In the genomic region with DNA sequence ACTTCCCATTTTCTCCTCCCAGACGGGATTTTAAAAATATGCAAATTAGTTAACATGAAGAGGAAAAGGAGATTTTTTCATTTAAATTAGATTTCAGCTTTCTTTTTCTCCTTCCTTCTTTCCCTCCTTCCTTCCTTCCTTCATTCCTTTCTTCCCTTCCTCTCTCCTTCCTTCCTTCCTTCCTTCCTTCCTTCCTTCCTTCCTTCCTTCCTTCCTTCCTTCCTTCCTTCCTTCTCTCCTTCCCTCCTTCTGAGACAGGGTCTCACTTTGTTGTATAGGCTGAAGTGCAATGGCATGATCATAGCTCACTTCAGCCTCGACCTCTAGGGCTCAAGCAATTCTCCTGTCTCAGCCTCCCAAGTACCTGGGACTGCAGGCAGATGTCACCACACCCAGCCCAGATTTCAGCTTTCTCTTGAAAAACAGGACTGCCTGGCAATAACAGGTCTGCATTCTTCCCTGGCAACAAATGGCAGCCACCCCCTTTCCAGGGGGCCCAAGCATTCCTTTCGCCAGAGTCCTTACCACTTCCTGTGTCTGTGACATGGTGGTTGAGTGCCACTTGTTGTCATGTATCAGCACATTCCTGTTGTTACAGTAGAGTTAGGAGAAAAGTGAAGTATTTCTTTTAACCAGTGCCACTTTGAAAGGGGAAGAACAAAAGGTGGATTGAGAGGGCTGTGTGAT, we compare ENCODE assay signal across 12 cellular contexts.
DNase-seq lines count a peak whose midpoint lies in the region; FAIRE-seq and TF ChIP-seq lines count a peak whose summit lies in the region.
"Had no signal": no experiment of that assay in that cellular context is flagged by ENCODE, and none has a peak within 500 bp of the region (broad histone marks: within the 10 kb centered on the region; RNA-seq: fewer than 3 reads in every experiment).

No MANE protein-coding gene starts in this region.

- H3K36me3 ChIP-seq in Caco-2 (ENCODE audit: control insufficient read depth, insufficient read depth, low read length) (no peaks in the 10 kb centered on the region), testis (ENCODE audit: low read depth, missing control alignments) (no peaks in the 10 kb centered on the region)

- H3K4me3 Mint-ChIP-seq in Caco-2 (ENCODE audit: unreplicated experiment): no peak overlapping the region

- H3K27me3 Mint-ChIP-seq in Caco-2 (ENCODE audit: insufficient read depth, unreplicated experiment): peaks cover 6% of the 10 kb centered on the region

- H3K9me3 ChIP-seq in Caco-2 (no peaks in the 10 kb centered on the region), testis (no peaks in the 10 kb centered on the region)

- H3K27me3 ChIP-seq in Caco-2 (replicated peaks; ENCODE audit: control insufficient read depth, insufficient read depth, low read length) (no peaks in the 10 kb centered on the region), testis (no peaks in the 10 kb centered on the region)

- POLR2A ChIA-PET in Caco-2 (lab: Charles Lee): no interaction called here

- no peaks in the 10 kb centered on the region for H3K4me1 ChIP-seq in Caco-2
- no peaks in the 10 kb centered on the region for H3K4me1 ChIP-seq in testis

- BruUV-seq in Caco-2 (replicated peaks; lab: Mats Ljungman, UMichigan): no TSS peak

- H3K4me3 ChIP-seq in Caco-2 (ENCODE audit: low read depth, low read length) (no peak overlapping the region), testis (no peak overlapping the region)

- no peak for TF ChIP-seq POLR2A in testis (IDR thresholded peaks at IDR 0.05)

- no peak overlapping the region for H3K27ac Mint-ChIP-seq in Caco-2 (ENCODE audit: unreplicated experiment)

- no peak overlapping the region for H3K27ac ChIP-seq in testis

- no peak for TF ChIP-seq CTCF in Caco-2 (IDR thresholded peaks at IDR 0.05; ENCODE audit: insufficient read depth in 1 of 2, low read depth in 1 of 2, low read length in 1 of 2, severe bottlenecking in 1 of 2, unreplicated experiment in 1 of 2)
- no peak for TF ChIP-seq CTCF in GM20000 (IDR thresholded peaks at IDR 0.05; ENCODE audit: extremely low read depth, missing control alignments)
- no peak for TF ChIP-seq CTCF in testis (IDR thresholded peaks at IDR 0.05)

- no peak for FAIRE-seq in HTR-8/SVneo (lab: Jason Lieb, UNC)
- FAIRE-seq: small intestine had no signal

- DNase-seq in Caco-2: peak; percentile 39 to 55
- peak; percentile 75 for DNase-seq in HTR-8/SVneo (ENCODE audit: insufficient read length, low spot score)
- peak; percentile 14 to 68 for DNase-seq in SW 1271 (lab: John Stamatoyannopoulos, UW)
- DNase-seq in kidney tubule cell (ENCODE audit: low spot score): peak; percentile 88
- DNase-seq in GM20000 (ENCODE audit: low spot score): no peak
- no peak for DNase-seq in testis
- no peak for DNase-seq in cerebellum (ENCODE audit: low spot score)
- DNase-seq in OCI-M1 (lab: John Stamatoyannopoulos, UW): no peak
- DNase-seq: midbrain, NCI-H2171, SHP77 treated with DMSO at 0.1 percent for 48 hours, small intestine had no signal

- H3K9me3 Mint-ChIP-seq in Caco-2 (ENCODE audit: unreplicated experiment): no peaks in the 10 kb centered on the region

- intact Hi-C loops in Caco-2 (cut with micrococcal nuclease; ENCODE audit: unreplicated experiment): no loop called here
- intact Hi-C loops in testis (cut with DNase I; ENCODE audit: low total_unique reads): no loop called here

- H3K4me1 Mint-ChIP-seq in Caco-2 (ENCODE audit: low read depth, unreplicated experiment): peaks cover 14% of the 10 kb centered on the region

- CTCF ChIA-PET in Caco-2 (lab: Charles Lee): no interaction called here

- 59 to 67% methylated on average over 3 of the region's 3 CpGs for WGBS in testis, 2 donors

- H3K36me3 Mint-ChIP-seq in Caco-2 (ENCODE audit: insufficient read depth, unreplicated experiment): no peaks in the 10 kb centered on the region

Comparison
In these comparisons a context has a peak if more than half of its experiments do, and no peak if none do; other contexts are left out.
1. DNase-seq: peak in Caco-2 (2 of 2), HTR-8/SVneo (single experiment), SW 1271 (2 of 2) and kidney tubule cell (single experiment); none in GM20000 (single experiment), testis (single experiment), cerebellum (single experiment) and OCI-M1 (single experiment).